In genomic region chr1:196407358-196408041, GRCh38 we compare ENCODE assay signal across 13 cellular contexts.
DNase-seq lines count a peak whose midpoint lies in the region; ATAC-seq and TF ChIP-seq lines count a peak whose summit lies in the region.
"Had no signal": no experiment of that assay in that cellular context is flagged by ENCODE, and none has a peak within 500 bp of the region (broad histone marks: within the 10 kb centered on the region; RNA-seq: fewer than 3 reads in every experiment).

No MANE protein-coding gene starts in this region.

- no peak overlapping the region for H4K91ac ChIP-seq in trophoblast cell (ENCODE audit: low read depth, low read length)

- whole genome bisulfite sequencing in trophoblast cell (ENCODE audit: extremely low coverage, insufficient coverage, insufficient read length): no CpG with 5 or more reads among the region's 2 CpGs

- H3K79me1 ChIP-seq in trophoblast cell (ENCODE audit: low read length): no peaks in the 10 kb centered on the region

- no peak overlapping the region for H2AK5ac ChIP-seq in trophoblast cell (ENCODE audit: low read length)

- no peak overlapping the region for H2AFZ ChIP-seq in trophoblast cell (ENCODE audit: insufficient read depth, low read length, poor library complexity)
- H2AFZ ChIP-seq: parathyroid adenoma had no signal

- no peaks in the 10 kb centered on the region for H3K27me3 ChIP-seq in trophoblast cell (ENCODE audit: insufficient read depth, low read length)

- no peak overlapping the region for H4K12ac ChIP-seq in trophoblast cell (ENCODE audit: low read depth, low read length)

- peak overlapping the region; percentile 77 for H3K27ac ChIP-seq in SK-N-MC
- H3K27ac ChIP-seq in trophoblast cell (ENCODE audit: low read depth, low read length): peak overlapping the region; percentile 34
- H3K27ac ChIP-seq: parathyroid adenoma had no signal

- no peak for TF ChIP-seq CTCF in fibroblast of villous mesenchyme (IDR thresholded peaks at IDR 0.05; ENCODE audit: insufficient read depth, low read depth, low read length)

- H3K4ac ChIP-seq in trophoblast cell (ENCODE audit: low read depth, low read length): no peak overlapping the region

- H3K18ac ChIP-seq in trophoblast cell (ENCODE audit: low read length): no peak overlapping the region

- no peak for ATAC-seq in GM18502 (IDR thresholded peaks at IDR 0.05; ENCODE audit: poor library complexity, unreplicated experiment)

- H3K4me2 ChIP-seq in trophoblast cell (ENCODE audit: low read length): no peak overlapping the region

- no peaks in the 10 kb centered on the region for H3K79me2 ChIP-seq in trophoblast cell (ENCODE audit: control insufficient read depth, insufficient read depth, low read length, poor library complexity)
- H3K79me2 ChIP-seq: parathyroid adenoma had no signal

- H3K4me3 ChIP-seq in SK-N-MC: peak overlapping the region; percentile 23
- H3K4me3 ChIP-seq in fibroblast of villous mesenchyme (ENCODE audit: low read depth, low read length): no peak overlapping the region
- H3K4me3 ChIP-seq in trophoblast cell (ENCODE audit: low read depth, low read length): no peak overlapping the region

- H4K8ac ChIP-seq in trophoblast cell (ENCODE audit: low read depth, low read length): peak overlapping the region; percentile 65

- H2BK5ac ChIP-seq in trophoblast cell (ENCODE audit: low read depth, low read length, poor library complexity): no peak overlapping the region

- no peaks in the 10 kb centered on the region for H3K4me1 ChIP-seq in trophoblast cell (ENCODE audit: control insufficient read depth in 1 of 2, insufficient read depth in 2 of 2, low read length in 2 of 2)
- H3K4me1 ChIP-seq: parathyroid adenoma had no signal

- no peak overlapping the region for H2BK120ac ChIP-seq in trophoblast cell (ENCODE audit: insufficient read depth, low read length, poor library complexity)

- H3K23ac ChIP-seq in trophoblast cell (ENCODE audit: low read length): no peak overlapping the region

- H3K36me3 ChIP-seq in SK-N-MC (ENCODE audit: insufficient read depth, low read length) (no peaks in the 10 kb centered on the region), trophoblast cell (ENCODE audit: control insufficient read depth in 1 of 2, insufficient read depth in 2 of 2, low read length in 2 of 2) (no peaks in the 10 kb centered on the region)

- no peak overlapping the region for H2BK12ac ChIP-seq in trophoblast cell (ENCODE audit: low read length)

- DNase-seq in AG08395 (ENCODE audit: low spot score) (peak; percentile 7), SK-N-MC (ENCODE audit: low read depth, low spot score) (no peak), fibroblast of villous mesenchyme (ENCODE audit: low read depth) (peak; percentile 68), trophoblast cell (peak in 1 of 2 donors; percentile 45), cerebellum (ENCODE audit: low spot score) (no peak), COLO829 (ENCODE audit: low spot score) (no peak), NCI-H774 (lab: John Stamatoyannopoulos, UW) (no peak)
- DNase-seq: AML-193; central memory CD4-positive, alpha-beta T cell; Karpas-422; NCI-H510A had no signal

- no peak overlapping the region for H3K14ac ChIP-seq in trophoblast cell (ENCODE audit: low read length)

- no peaks in the 10 kb centered on the region for H3K9me3 ChIP-seq in SK-N-MC (ENCODE audit: low read depth, low read length)
- H3K9me3 ChIP-seq in trophoblast cell (ENCODE audit: insufficient read depth, low read depth, low read length): no peaks in the 10 kb centered on the region

- H3K9ac ChIP-seq in SK-N-MC (ENCODE audit: insufficient read length) (peak overlapping the region; percentile 49), trophoblast cell (ENCODE audit: low read length) (no peak overlapping the region)
- H3K9ac ChIP-seq: parathyroid adenoma had no signal

Comparison
In these comparisons a context has a peak if more than half of its experiments do, and no peak if none do; other contexts are left out.
1. DNase-seq: peak in AG08395 (single experiment) and fibroblast of villous mesenchyme (single experiment); none in SK-N-MC (single experiment), cerebellum (single experiment), COLO829 (single experiment) and NCI-H774 (single experiment).